In genomic region chr20:25090492-25091429, GRCh38 we compare ENCODE assay signal across 9 cellular contexts. TPM values are rescaled to one million over a fixed set of nuclear protein-coding genes. Genes with fewer than 3 reads are reported as not detected.
DNase-seq lines count a peak whose midpoint lies in the region; ATAC-seq, FAIRE-seq and TF ChIP-seq lines count a peak whose summit lies in the region.
"Had no signal": no experiment of that assay in that cellular context is flagged by ENCODE, and none has a peak within 500 bp of the region (broad histone marks: within the 10 kb centered on the region; RNA-seq: fewer than 3 reads in every experiment).

No MANE protein-coding gene starts in this region.

- no peaks in the 10 kb centered on the region for H3K9me3 ChIP-seq in naive thymus-derived CD4-positive, alpha-beta T cell (ENCODE audit: control insufficient read depth in 2 of 3, low read length in 3 of 3)
- H3K9me3 ChIP-seq in testis, result no peaks in the 10 kb centered on the region

- H3K4me1 Mint-ChIP-seq in naive thymus-derived CD4-positive, alpha-beta T cell, result peaks cover 12 to 56% (median 42%) of the 10 kb centered on the region in 7 donors
- H3K4me1 Mint-ChIP-seq in Calu3 (ENCODE audit: low read depth, unreplicated experiment), result no peaks in the 10 kb centered on the region

- no peaks in the 10 kb centered on the region for H3K27me3 ChIP-seq in naive thymus-derived CD4-positive, alpha-beta T cell (ENCODE audit: control insufficient read depth in 2 of 2, insufficient read depth in 2 of 2, low read length in 2 of 2)
- H3K27me3 ChIP-seq in testis, result no peaks in the 10 kb centered on the region

- intact Hi-C loops in naive thymus-derived CD4-positive, alpha-beta T cell (cut with micrococcal nuclease), result loop anchor here in 1 of 2 donors (1.0 to 2.0 kb wide), 6 partner anchors 9 to 105 kb away; partner anchors contain the start of genes ACSS1, APMAP and ENTPD6
- intact Hi-C loops in Calu3 (cut with micrococcal nuclease; ENCODE audit: unreplicated experiment) (no loop called here), testis (cut with DNase I; ENCODE audit: low total_unique reads) (no loop called here)

- peak overlapping the region; percentile 36 for H3K4me3 ChIP-seq in naive thymus-derived CD4-positive, alpha-beta T cell (ENCODE audit: low read length)
- H3K4me3 ChIP-seq in testis, result no peak overlapping the region

- H3K27me3 Mint-ChIP-seq in naive thymus-derived CD4-positive, alpha-beta T cell, result peaks cover 6 to 19% (median 7%) of the 10 kb centered on the region in 5 donors
- H3K27me3 Mint-ChIP-seq in Calu3 (ENCODE audit: unreplicated experiment), result peaks cover 6% of the 10 kb centered on the region

- CTCF ChIA-PET in naive thymus-derived CD4-positive, alpha-beta T cell (lab: Charles Lee), result interaction anchor here (1.8 to 1.9 kb wide), 3 partner anchors 32 to 97 kb away, joined by 4 to 10 read pairs (median 8); no protein-coding TSS in a partner anchor
- CTCF ChIA-PET in Calu3 (lab: Charles Lee), result no interaction called here

- 61 to 67% methylated on average over 8 to 11 of the region's 14 CpGs for WGBS in testis, 2 donors

- no peaks in the 10 kb centered on the region for H3K36me3 ChIP-seq in naive thymus-derived CD4-positive, alpha-beta T cell (ENCODE audit: control insufficient read depth in 2 of 3, insufficient read depth in 3 of 3, low read length in 3 of 3)
- H3K36me3 ChIP-seq in testis (ENCODE audit: low read depth, missing control alignments), result no peaks in the 10 kb centered on the region

- H3K4me3 Mint-ChIP-seq in naive thymus-derived CD4-positive, alpha-beta T cell, result peak overlapping the region; percentile 40 to 79 (median 66)
- no peak overlapping the region for H3K4me3 Mint-ChIP-seq in Calu3 (ENCODE audit: low read depth, unreplicated experiment)

- peak overlapping the region; percentile 37 to 90 (median 75) for H3K27ac Mint-ChIP-seq in naive thymus-derived CD4-positive, alpha-beta T cell
- H3K27ac Mint-ChIP-seq in Calu3 (ENCODE audit: unreplicated experiment), result no peak overlapping the region

- H3K4me1 ChIP-seq in naive thymus-derived CD4-positive, alpha-beta T cell (ENCODE audit: control insufficient read depth in 2 of 2, insufficient read depth in 2 of 2, low read length in 2 of 2), result peaks cover 21 to 27% of the 10 kb centered on the region in 2 donors
- no peaks in the 10 kb centered on the region for H3K4me1 ChIP-seq in testis
- H3K4me1 ChIP-seq: parathyroid adenoma had no signal

- POLR2A ChIA-PET in naive thymus-derived CD4-positive, alpha-beta T cell (lab: Charles Lee), result interaction anchor here (0.6 to 2.6 kb wide), 9 partner anchors 10 to 170 kb away, joined by 3 to 17 read pairs (median 5); partner anchors contain the start of genes ACSS1, APMAP and ENTPD6

- no peaks in the 10 kb centered on the region for H3K9me3 Mint-ChIP-seq in naive thymus-derived CD4-positive, alpha-beta T cell
- no peaks in the 10 kb centered on the region for H3K9me3 Mint-ChIP-seq in Calu3 (ENCODE audit: low read depth, unreplicated experiment)

- H3K36me3 Mint-ChIP-seq in naive thymus-derived CD4-positive, alpha-beta T cell, result no peaks in the 10 kb centered on the region
- H3K36me3 Mint-ChIP-seq in Calu3 (ENCODE audit: insufficient read depth, unreplicated experiment), result no peaks in the 10 kb centered on the region

- H3K27ac ChIP-seq in naive thymus-derived CD4-positive, alpha-beta T cell (ENCODE audit: low read depth, low read length), result peak overlapping the region; percentile 41
- H3K27ac ChIP-seq in testis, result no peak overlapping the region
- H3K27ac ChIP-seq: parathyroid adenoma had no signal

- peak; percentile 75 for ATAC-seq in GM19438 (IDR thresholded peaks at IDR 0.05; ENCODE audit: low read depth, unreplicated experiment)
- ATAC-seq in naive thymus-derived CD4-positive, alpha-beta T cell, result peak; percentile 98

- TF ChIP-seq CTCF in Calu3 (IDR thresholded peaks at IDR 0.05; ENCODE audit: unreplicated experiment) (no peak), testis (IDR thresholded peaks at IDR 0.05) (no peak)

- no peak for TF ChIP-seq POLR2A in testis (IDR thresholded peaks at IDR 0.05)

- FAIRE-seq in HTR-8/SVneo (lab: Jason Lieb, UNC), result no peak

- no TSS peak for BruUV-seq in Calu3 (replicated peaks; lab: Mats Ljungman, UMichigan)

- peak; percentile 85 for DNase-seq in NCI-H1105 (lab: John Stamatoyannopoulos, UW)
- DNase-seq in activated CD4-positive, alpha-beta T cell treated with anti-CD3 and anti-CD28 coated beads, Interleukin-2, amount 50 U/mL, for 1 hour, result peak; percentile 50
- peak in 8 of 9 donors; percentile 55 to 87 (median 82) for DNase-seq in naive thymus-derived CD4-positive, alpha-beta T cell
- no peak for DNase-seq in SKM-1 (lab: John Stamatoyannopoulos, UW; ENCODE audit: unreplicated experiment)
- no peak for DNase-seq in Calu3
- DNase-seq in HTR-8/SVneo (ENCODE audit: insufficient read length, low spot score), result no peak
- no peak for DNase-seq in testis

RNA-seq across cellular contexts. Expression of gene VSX1, which starts 8.8 kb away (rescaled TPM):
- not detected for total RNA-seq in naive thymus-derived CD4-positive, alpha-beta T cell
- not detected for polyA plus RNA-seq in naive thymus-derived CD4-positive, alpha-beta T cell
- total RNA-seq in Calu3 (2022), result not detected in 2 replicates
- under 1 TPM; 0.16 to 0.37 TPM for total RNA-seq in testis
- 0.38 TPM for polyA plus RNA-seq in testis (ENCODE audit: insufficient read depth, low read depth, low replicate concordance)

RNA-seq across cellular contexts. Expression of gene ACSS1, which starts 32.8 kb away (rescaled TPM):
- total RNA-seq in naive thymus-derived CD4-positive, alpha-beta T cell, result 10 to 100 TPM; 33.1 to 51.7 (median 38.4) TPM
- polyA plus RNA-seq in naive thymus-derived CD4-positive, alpha-beta T cell, result 10 to 100 TPM; 39.7 to 44.7 TPM
- total RNA-seq in Calu3 (2022), result 3.6 TPM in 2 replicates
- total RNA-seq in testis, result 100 to 1,000 TPM; 162 to 184 TPM
- polyA plus RNA-seq in testis (ENCODE audit: insufficient read depth, low read depth, low replicate concordance), result 61.5 TPM

Comparison
In these comparisons a context has a peak if more than half of its experiments do, and no peak if none do; other contexts are left out.
1. DNase-seq: peak in NCI-H1105 (single experiment), activated CD4-positive, alpha-beta T cell treated with anti-CD3 and anti-CD28 coated beads, Interleukin-2, amount 50 U/mL, for 1 hour (single experiment) and naive thymus-derived CD4-positive, alpha-beta T cell (8 of 9); none in SKM-1 (single experiment), Calu3 (single experiment), HTR-8/SVneo (single experiment) and testis (single experiment).